In genomic region chr1:17669305-17669704, GRCh38 we compare ENCODE assay signal across 11 cellular contexts.
A peak's percentile ranks its signal among the peaks of the same experiment; 100 is the strongest.
DNase-seq lines count a peak whose midpoint lies in the region; ATAC-seq and TF ChIP-seq lines count a peak whose summit lies in the region.
"Had no signal": no experiment of that assay in that cellular context is flagged by ENCODE, and none has a peak within 500 bp of the region (broad histone marks: within the 10 kb centered on the region; RNA-seq: fewer than 3 reads in every experiment).

No MANE protein-coding gene starts in this region.

- no peaks in the 10 kb centered on the region for H3K79me1 ChIP-seq in H9 (ENCODE audit: insufficient read depth, low read depth, low read length, poor library complexity, severe bottlenecking)

- H3K4ac ChIP-seq in H9 (ENCODE audit: low read depth, low read length) = no peak overlapping the region

- no peak overlapping the region for H2BK12ac ChIP-seq in H9 (ENCODE audit: insufficient read length, low read depth, low read length)

- H3K4me2 ChIP-seq in BLaER1 = peak overlapping the region; percentile 88
- H3K4me2 ChIP-seq in H9 (ENCODE audit: insufficient read depth, insufficient read length, low read length) = no peak overlapping the region

- H3K36me3 Mint-ChIP-seq in H9 (ENCODE audit: insufficient read depth in 1 of 3, low read depth in 3 of 3) = peaks cover 17 to 38% (median 30%) of the 10 kb centered on the region in 3 experiments
- H3K36me3 Mint-ChIP-seq: CD4-positive, CD25-positive, alpha-beta regulatory T cell had no signal

- H2BK15ac ChIP-seq in H9 (ENCODE audit: low read depth, low read length) = no peak overlapping the region

- no CpG with 5 or more reads among the region's 9 CpGs for WGBS in H9 (ENCODE audit: extremely low coverage, insufficient read length, low lambda C conversion rate)

- no peak overlapping the region for H3T11ph ChIP-seq in H9 (ENCODE audit: low read length)

- H2AK5ac ChIP-seq in H9 (ENCODE audit: insufficient read length, low read length) = no peak overlapping the region

- peaks cover 53% of the 10 kb centered on the region for H3K4me1 ChIP-seq in BLaER1
- no peaks in the 10 kb centered on the region for H3K4me1 ChIP-seq in H9 (ENCODE audit: insufficient read depth, low read length)
- H3K4me1 ChIP-seq in thoracic aorta (ENCODE audit: control insufficient read depth in 1 of 2, low read depth in 2 of 2) = peaks cover 12 to 75% of the 10 kb centered on the region in 2 donors

- peak overlapping the region in 2 of 3 experiments; percentile 52 to 71; a peak in 3 of 7 replicates for H3K27ac Mint-ChIP-seq in H9
- H3K27ac Mint-ChIP-seq: CD4-positive, CD25-positive, alpha-beta regulatory T cell had no signal

- no peaks in the 10 kb centered on the region for H3K23me2 ChIP-seq in H9 (ENCODE audit: insufficient read length, low read depth, low read length, poor library complexity, severe bottlenecking)

- H3K27me3 ChIP-seq in BLaER1 (no peaks in the 10 kb centered on the region), H9 (ENCODE audit: insufficient read depth, low read length) (no peaks in the 10 kb centered on the region), thoracic aorta (replicated peaks; ENCODE audit: insufficient read depth) (no peaks in the 10 kb centered on the region)

- no peak overlapping the region for H2BK120ac ChIP-seq in H9 (ENCODE audit: low read depth, low read length, poor library complexity, severe bottlenecking)

- no peak overlapping the region for H3K56ac ChIP-seq in H9 (ENCODE audit: insufficient read length, low read depth, low read length)

- no peaks in the 10 kb centered on the region for H3K79me2 ChIP-seq in H9 (ENCODE audit: insufficient read depth, low read length)

- H2BK20ac ChIP-seq in H9 (ENCODE audit: low read depth, low read length, poor library complexity, severe bottlenecking) = no peak overlapping the region

- peaks cover 39% of the 10 kb centered on the region for H3K36me3 ChIP-seq in BLaER1
- peaks cover 51% of the 10 kb centered on the region for H3K36me3 ChIP-seq in thoracic aorta

- H3K9me3 ChIP-seq in BLaER1 (no peaks in the 10 kb centered on the region), H9 (ENCODE audit: control insufficient read depth, low read depth, low read length) (no peaks in the 10 kb centered on the region), thoracic aorta (no peaks in the 10 kb centered on the region)

- no peak overlapping the region for H3K14ac ChIP-seq in H9 (ENCODE audit: insufficient read depth, low read length)

- H3K9me3 Mint-ChIP-seq in H9 = no peaks in the 10 kb centered on the region

- H2AFZ ChIP-seq in H9 (ENCODE audit: low read length) = no peak overlapping the region
- H2AFZ ChIP-seq: GM23248 had no signal

- no peak for TF ChIP-seq CTCF in H9 (conservative IDR thresholded peaks at IDR 0.05)
- TF ChIP-seq CTCF in coronary artery (IDR thresholded peaks at IDR 0.05) = no peak
- TF ChIP-seq CTCF in thoracic aorta (IDR thresholded peaks at IDR 0.05) = no peak

- H4K91ac ChIP-seq in H9 (ENCODE audit: insufficient read length, low read depth, low read length) = no peak overlapping the region

- ATAC-seq in thoracic aorta (ENCODE audit: insufficient number of reproducible peaks, low FRiP score, low read depth) = no peak

- H3K4me3 Mint-ChIP-seq in H9 = no peak overlapping the region
- H3K4me3 Mint-ChIP-seq: CD4-positive, CD25-positive, alpha-beta regulatory T cell had no signal

- H4K8ac ChIP-seq in H9 (replicated peaks; ENCODE audit: insufficient read length, low read depth, low read length) = no peak overlapping the region

- no peaks in the 10 kb centered on the region for H3K27me3 Mint-ChIP-seq in H9 (ENCODE audit: low read depth)
- H3K27me3 Mint-ChIP-seq: CD4-positive, CD25-positive, alpha-beta regulatory T cell had no signal

- H3K27ac ChIP-seq in BLaER1 (peak overlapping the region; percentile 88), H9 (ENCODE audit: insufficient read length, low read depth, low read length) (no peak overlapping the region), coronary artery (peak overlapping the region; percentile 27 to 46), thoracic aorta (peak overlapping the region; percentile 27 to 30)
- H3K27ac ChIP-seq: GM23248 had no signal

- H4K20me1 ChIP-seq in BLaER1 = no peaks in the 10 kb centered on the region
- no peaks in the 10 kb centered on the region for H4K20me1 ChIP-seq in H9 (ENCODE audit: control insufficient read depth, insufficient read depth, insufficient read length)

- DNase-seq in H9 = no peak
- no peak for DNase-seq in coronary artery (ENCODE audit: low spot score)
- DNase-seq in thoracic aorta (ENCODE audit: low spot score) = no peak
- DNase-seq in middle frontal gyrus (ENCODE audit: extremely low spot score, low spot score) = no peak
- DNase-seq in SK-N-DZ (ENCODE audit: low spot score) = no peak
- DNase-seq in NCI-H1417 treated with DMSO at 0.1 percent for 48 hours (lab: John Stamatoyannopoulos, UW) = no peak
- DNase-seq: CD4-positive, CD25-positive, alpha-beta regulatory T cell; DMS53; GM23248; H7 had no signal

- H3K4me3 ChIP-seq in BLaER1 (no peak overlapping the region), coronary artery (no peak overlapping the region), thoracic aorta (no peak overlapping the region)
- H3K4me3 ChIP-seq: GM23248 had no signal

- peaks cover 27 to 36% of the 10 kb centered on the region in 2 experiments for H3K4me1 Mint-ChIP-seq in H9
- H3K4me1 Mint-ChIP-seq: CD4-positive, CD25-positive, alpha-beta regulatory T cell had no signal

- no peak overlapping the region for H3K18ac ChIP-seq in H9 (ENCODE audit: insufficient read length, low read depth, low read length)

- H4K5ac ChIP-seq in H9 (ENCODE audit: insufficient read length, low read depth, low read length) = no peak overlapping the region

- no peak overlapping the region for H2BK5ac ChIP-seq in H9 (ENCODE audit: insufficient read length, low read length)

- no peak overlapping the region for H3K9ac ChIP-seq in BLaER1
- no peak overlapping the region for H3K9ac ChIP-seq in H9 (ENCODE audit: extremely low read depth, insufficient read length, low read length)
- H3K9ac ChIP-seq: GM23248 had no signal

- H3K23ac ChIP-seq in H9 (ENCODE audit: insufficient read length, low read depth, low read length) = no peak overlapping the region
